15 cellular contexts compared by ENCODE assay signal in genomic region chr3:16396202-16396601, GRCh38.
"Had no signal": no experiment of that assay in that cellular context is flagged by ENCODE, and none has a peak within 500 bp of the region (broad histone marks: within the 10 kb centered on the region; RNA-seq: fewer than 3 reads in every experiment).

No MANE protein-coding gene starts in this region.

- H3K36me3 ChIP-seq: stomach had no signal

- H3K27me3 Mint-ChIP-seq: activated CD4-positive, alpha-beta T cell treated with anti-CD3 and anti-CD28 coated beads for 36 hours; activated naive CD4-positive, alpha-beta T cell treated with anti-CD3 and anti-CD28 coated beads, Interleukin-2, amount 50 U/mL, for 24 hours; type B pancreatic cell had no signal

- H3K27me3 ChIP-seq: ascending aorta, stomach had no signal

- DNase-seq: activated CD4-positive, alpha-beta T cell treated with anti-CD3 and anti-CD28 coated beads for 36 hours; activated CD4-positive, alpha-beta T cell treated with anti-CD3 and anti-CD28 coated beads, Interleukin-2, amount 50 U/mL, for 48 hours; activated gamma-delta T cell; erythroblast; left cardiac atrium; stimulated activated CD4-positive, alpha-beta T cell treated with anti-CD3 and anti-CD28 coated beads, Interleukin-2, amount 100 ng/mL, for 48 hours; stomach had no signal

- H3K36me3 Mint-ChIP-seq: type B pancreatic cell, WTC11 had no signal

- H3K27ac ChIP-seq: ascending aorta, coronary artery, stomach had no signal

- H3K4me3 Mint-ChIP-seq: activated CD4-positive, alpha-beta T cell treated with anti-CD3 and anti-CD28 coated beads for 36 hours; activated naive CD4-positive, alpha-beta T cell treated with anti-CD3 and anti-CD28 coated beads, Interleukin-2, amount 50 U/mL, for 24 hours; mesothelial cell of epicardium; neural crest cell; type B pancreatic cell; WTC11 had no signal

- H3K9me3 ChIP-seq: ascending aorta, stomach had no signal

- H3K9me3 Mint-ChIP-seq: activated naive CD4-positive, alpha-beta T cell treated with anti-CD3 and anti-CD28 coated beads, Interleukin-2, amount 50 U/mL, for 24 hours had no signal

- FAIRE-seq: bronchial epithelial cell had no signal

- H3K4me3 ChIP-seq: ascending aorta, coronary artery, stomach had no signal

- H3K27ac Mint-ChIP-seq: activated CD4-positive, alpha-beta T cell treated with anti-CD3 and anti-CD28 coated beads for 36 hours; activated naive CD4-positive, alpha-beta T cell treated with anti-CD3 and anti-CD28 coated beads, Interleukin-2, amount 50 U/mL, for 24 hours; mesothelial cell of epicardium; type B pancreatic cell; WTC11 had no signal
